Comparison of ENCODE assay signal across 1 cellular context in the genomic region with DNA sequence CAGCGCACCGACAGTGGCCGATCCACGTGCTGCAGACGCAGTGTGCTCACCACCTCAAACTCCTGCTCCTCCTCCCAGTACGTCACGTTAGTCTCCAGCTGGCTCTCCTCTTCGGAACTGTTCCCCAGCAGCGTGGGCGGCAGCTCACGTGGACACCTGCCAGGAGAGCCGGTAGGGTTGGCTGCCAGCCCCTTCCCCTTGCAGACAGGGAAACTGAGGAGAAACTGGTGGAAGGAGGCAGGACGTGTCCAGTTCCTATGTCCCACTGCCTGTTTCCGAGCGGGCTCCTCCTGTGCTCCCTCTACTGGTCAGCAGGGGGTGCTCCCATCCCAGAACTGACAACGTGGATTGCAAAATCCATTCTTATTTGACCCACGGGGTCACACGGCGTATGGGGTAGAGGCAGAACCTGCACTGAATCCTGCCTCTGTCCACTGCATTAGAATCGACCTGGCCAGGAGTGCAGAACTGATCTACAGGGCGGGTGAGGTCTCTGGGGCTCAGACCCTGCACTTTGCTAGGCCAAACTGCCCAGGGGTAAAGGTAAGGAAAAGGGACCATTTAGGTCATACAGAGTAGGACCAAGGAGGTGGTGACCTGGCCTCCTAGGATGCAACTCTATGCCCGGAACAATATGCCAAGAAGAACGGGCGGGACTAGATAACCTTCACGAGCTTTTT.
TF ChIP-seq lines count a peak whose summit lies in the region.

No MANE protein-coding gene starts in this region.

TF ChIP-seq in K562, 482 proteins besides CTCF, POLR2A, EP300 and RAD21 (continued from another document and continues in another):
- TF ChIP-seq, protein P1, sequence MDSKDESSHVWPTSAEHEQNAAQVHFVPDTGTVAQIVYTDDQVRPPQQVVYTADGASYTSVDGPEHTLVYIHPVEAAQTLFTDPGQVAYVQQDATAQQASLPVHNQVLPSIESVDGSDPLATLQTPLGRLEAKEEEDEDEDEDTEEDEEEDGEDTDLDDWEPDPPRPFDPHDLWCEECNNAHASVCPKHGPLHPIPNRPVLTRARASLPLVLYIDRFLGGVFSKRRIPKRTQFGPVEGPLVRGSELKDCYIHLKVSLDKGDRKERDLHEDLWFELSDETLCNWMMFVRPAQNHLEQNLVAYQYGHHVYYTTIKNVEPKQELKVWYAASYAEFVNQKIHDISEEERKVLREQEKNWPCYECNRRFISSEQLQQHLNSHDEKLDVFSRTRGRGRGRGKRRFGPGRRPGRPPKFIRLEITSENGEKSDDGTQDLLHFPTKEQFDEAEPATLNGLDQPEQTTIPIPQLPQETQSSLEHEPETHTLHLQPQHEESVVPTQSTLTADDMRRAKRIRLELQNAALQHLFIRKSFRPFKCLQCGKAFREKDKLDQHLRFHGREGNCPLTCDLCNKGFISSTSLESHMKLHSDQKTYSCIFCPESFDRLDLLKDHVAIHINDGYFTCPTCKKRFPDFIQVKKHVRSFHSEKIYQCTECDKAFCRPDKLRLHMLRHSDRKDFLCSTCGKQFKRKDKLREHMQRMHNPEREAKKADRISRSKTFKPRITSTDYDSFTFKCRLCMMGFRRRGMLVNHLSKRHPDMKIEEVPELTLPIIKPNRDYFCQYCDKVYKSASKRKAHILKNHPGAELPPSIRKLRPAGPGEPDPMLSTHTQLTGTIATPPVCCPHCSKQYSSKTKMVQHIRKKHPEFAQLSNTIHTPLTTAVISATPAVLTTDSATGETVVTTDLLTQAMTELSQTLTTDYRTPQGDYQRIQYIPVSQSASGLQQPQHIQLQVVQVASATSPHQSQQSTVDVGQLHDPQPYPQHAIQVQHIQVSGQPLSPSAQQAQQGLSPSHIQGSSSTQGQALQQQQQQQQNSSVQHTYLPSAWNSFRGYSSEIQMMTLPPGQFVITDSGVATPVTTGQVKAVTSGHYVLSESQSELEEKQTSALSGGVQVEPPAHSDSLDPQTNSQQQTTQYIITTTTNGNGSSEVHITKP (IDR thresholded peaks at IDR 0.05; ENCODE audit: partially characterized antibody), result no peak
- TF ChIP-seq, protein P2, sequence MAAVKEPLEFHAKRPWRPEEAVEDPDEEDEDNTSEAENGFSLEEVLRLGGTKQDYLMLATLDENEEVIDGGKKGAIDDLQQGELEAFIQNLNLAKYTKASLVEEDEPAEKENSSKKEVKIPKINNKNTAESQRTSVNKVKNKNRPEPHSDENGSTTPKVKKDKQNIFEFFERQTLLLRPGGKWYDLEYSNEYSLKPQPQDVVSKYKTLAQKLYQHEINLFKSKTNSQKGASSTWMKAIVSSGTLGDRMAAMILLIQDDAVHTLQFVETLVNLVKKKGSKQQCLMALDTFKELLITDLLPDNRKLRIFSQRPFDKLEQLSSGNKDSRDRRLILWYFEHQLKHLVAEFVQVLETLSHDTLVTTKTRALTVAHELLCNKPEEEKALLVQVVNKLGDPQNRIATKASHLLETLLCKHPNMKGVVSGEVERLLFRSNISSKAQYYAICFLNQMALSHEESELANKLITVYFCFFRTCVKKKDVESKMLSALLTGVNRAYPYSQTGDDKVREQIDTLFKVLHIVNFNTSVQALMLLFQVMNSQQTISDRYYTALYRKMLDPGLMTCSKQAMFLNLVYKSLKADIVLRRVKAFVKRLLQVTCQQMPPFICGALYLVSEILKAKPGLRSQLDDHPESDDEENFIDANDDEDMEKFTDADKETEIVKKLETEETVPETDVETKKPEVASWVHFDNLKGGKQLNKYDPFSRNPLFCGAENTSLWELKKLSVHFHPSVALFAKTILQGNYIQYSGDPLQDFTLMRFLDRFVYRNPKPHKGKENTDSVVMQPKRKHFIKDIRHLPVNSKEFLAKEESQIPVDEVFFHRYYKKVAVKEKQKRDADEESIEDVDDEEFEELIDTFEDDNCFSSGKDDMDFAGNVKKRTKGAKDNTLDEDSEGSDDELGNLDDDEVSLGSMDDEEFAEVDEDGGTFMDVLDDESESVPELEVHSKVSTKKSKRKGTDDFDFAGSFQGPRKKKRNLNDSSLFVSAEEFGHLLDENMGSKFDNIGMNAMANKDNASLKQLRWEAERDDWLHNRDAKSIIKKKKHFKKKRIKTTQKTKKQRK (IDR thresholded peaks at IDR 0.05; ENCODE audit: borderline replicate concordance, low read depth, low read length), result no peak
- TF ChIP-seq RFX1 (IDR thresholded peaks at IDR 0.05) (no peak), PPARD (CRISPR knock-in tag; IDR thresholded peaks at IDR 0.05) (no peak), DMBX1 (CRISPR knock-in tag; IDR thresholded peaks at IDR 0.05; ENCODE audit: borderline replicate concordance) (no peak), SOX6 (IDR thresholded peaks at IDR 0.05) (no peak), KAT7 (CRISPR knock-in tag; IDR thresholded peaks at IDR 0.05; ENCODE audit: borderline replicate concordance) (no peak), ZNF583 (CRISPR knock-in tag; IDR thresholded peaks at IDR 0.05) (no peak), HNRNPL (IDR thresholded peaks at IDR 0.05; ENCODE audit: low read depth, low read length) (no peak), ZNF589 (CRISPR knock-in tag; IDR thresholded peaks at IDR 0.05; ENCODE audit: low read depth) (no peak), TCF7 (IDR thresholded peaks at IDR 0.05; ENCODE audit: borderline replicate concordance) (no peak), RBM17 (IDR thresholded peaks at IDR 0.05; ENCODE audit: borderline replicate concordance, low read depth, low read length) (no peak), EP400 (IDR thresholded peaks at IDR 0.05) (no peak), ARID1B (IDR thresholded peaks at IDR 0.05) (no peak), HDAC3 (IDR thresholded peaks at IDR 0.05; ENCODE audit: borderline replicate concordance, partially characterized antibody) (no peak), LARP7 (IDR thresholded peaks at IDR 0.05) (no peak), ATF1 (CRISPR knock-in tag; IDR thresholded peaks at IDR 0.05) (no peak), ATF1 (tag; IDR thresholded peaks at IDR 0.05) (peak; percentile 82), CHD1 (IDR thresholded peaks at IDR 0.05; ENCODE audit: low read length) (no peak), ZNF561 (CRISPR knock-in tag; conservative IDR thresholded peaks at IDR 0.05) (no peak), HCFC1 (IDR thresholded peaks at IDR 0.05; ENCODE audit: low read depth, low read length) (no peak), XRCC5 (IDR thresholded peaks at IDR 0.05; ENCODE audit: low read depth, low read length) (peak; percentile 83; the same call in 1 of the 2 replicates), TBP (optimal IDR thresholded peaks at IDR 0.05; ENCODE audit: low read depth, low read length) (no peak), ERF (CRISPR knock-in tag; IDR thresholded peaks at IDR 0.05) (no peak), TEAD2 (tag; IDR thresholded peaks at IDR 0.05) (no peak), FOXJ2 (tag; IDR thresholded peaks at IDR 0.05) (no peak)
- TF ChIP-seq, protein P3, sequence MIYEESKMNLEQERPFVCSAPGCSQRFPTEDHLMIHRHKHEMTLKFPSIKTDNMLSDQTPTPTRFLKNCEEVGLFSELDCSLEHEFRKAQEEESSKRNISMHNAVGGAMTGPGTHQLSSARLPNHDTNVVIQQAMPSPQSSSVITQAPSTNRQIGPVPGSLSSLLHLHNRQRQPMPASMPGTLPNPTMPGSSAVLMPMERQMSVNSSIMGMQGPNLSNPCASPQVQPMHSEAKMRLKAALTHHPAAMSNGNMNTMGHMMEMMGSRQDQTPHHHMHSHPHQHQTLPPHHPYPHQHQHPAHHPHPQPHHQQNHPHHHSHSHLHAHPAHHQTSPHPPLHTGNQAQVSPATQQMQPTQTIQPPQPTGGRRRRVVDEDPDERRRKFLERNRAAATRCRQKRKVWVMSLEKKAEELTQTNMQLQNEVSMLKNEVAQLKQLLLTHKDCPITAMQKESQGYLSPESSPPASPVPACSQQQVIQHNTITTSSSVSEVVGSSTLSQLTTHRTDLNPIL (CRISPR knock-in tag; IDR thresholded peaks at IDR 0.05), result no peak
- TF ChIP-seq, protein P4, sequence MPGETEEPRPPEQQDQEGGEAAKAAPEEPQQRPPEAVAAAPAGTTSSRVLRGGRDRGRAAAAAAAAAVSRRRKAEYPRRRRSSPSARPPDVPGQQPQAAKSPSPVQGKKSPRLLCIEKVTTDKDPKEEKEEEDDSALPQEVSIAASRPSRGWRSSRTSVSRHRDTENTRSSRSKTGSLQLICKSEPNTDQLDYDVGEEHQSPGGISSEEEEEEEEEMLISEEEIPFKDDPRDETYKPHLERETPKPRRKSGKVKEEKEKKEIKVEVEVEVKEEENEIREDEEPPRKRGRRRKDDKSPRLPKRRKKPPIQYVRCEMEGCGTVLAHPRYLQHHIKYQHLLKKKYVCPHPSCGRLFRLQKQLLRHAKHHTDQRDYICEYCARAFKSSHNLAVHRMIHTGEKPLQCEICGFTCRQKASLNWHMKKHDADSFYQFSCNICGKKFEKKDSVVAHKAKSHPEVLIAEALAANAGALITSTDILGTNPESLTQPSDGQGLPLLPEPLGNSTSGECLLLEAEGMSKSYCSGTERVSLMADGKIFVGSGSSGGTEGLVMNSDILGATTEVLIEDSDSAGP (CRISPR knock-in tag; IDR thresholded peaks at IDR 0.05), result 0 out of 2 replicates have a peak, but pooled peaks have one; percentile 49
- TF ChIP-seq, protein P5, sequence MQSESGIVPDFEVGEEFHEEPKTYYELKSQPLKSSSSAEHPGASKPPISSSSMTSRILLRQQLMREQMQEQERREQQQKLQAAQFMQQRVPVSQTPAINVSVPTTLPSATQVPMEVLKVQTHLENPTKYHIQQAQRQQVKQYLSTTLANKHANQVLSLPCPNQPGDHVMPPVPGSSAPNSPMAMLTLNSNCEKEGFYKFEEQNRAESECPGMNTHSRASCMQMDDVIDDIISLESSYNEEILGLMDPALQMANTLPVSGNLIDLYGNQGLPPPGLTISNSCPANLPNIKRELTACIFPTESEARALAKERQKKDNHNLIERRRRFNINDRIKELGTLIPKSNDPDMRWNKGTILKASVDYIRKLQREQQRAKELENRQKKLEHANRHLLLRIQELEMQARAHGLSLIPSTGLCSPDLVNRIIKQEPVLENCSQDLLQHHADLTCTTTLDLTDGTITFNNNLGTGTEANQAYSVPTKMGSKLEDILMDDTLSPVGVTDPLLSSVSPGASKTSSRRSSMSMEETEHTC (IDR thresholded peaks at IDR 0.05), result no peak
- TF ChIP-seq, protein P6, sequence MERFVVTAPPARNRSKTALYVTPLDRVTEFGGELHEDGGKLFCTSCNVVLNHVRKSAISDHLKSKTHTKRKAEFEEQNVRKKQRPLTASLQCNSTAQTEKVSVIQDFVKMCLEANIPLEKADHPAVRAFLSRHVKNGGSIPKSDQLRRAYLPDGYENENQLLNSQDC (CRISPR knock-in tag; IDR thresholded peaks at IDR 0.05), result no peak
- TF ChIP-seq, protein P7, sequence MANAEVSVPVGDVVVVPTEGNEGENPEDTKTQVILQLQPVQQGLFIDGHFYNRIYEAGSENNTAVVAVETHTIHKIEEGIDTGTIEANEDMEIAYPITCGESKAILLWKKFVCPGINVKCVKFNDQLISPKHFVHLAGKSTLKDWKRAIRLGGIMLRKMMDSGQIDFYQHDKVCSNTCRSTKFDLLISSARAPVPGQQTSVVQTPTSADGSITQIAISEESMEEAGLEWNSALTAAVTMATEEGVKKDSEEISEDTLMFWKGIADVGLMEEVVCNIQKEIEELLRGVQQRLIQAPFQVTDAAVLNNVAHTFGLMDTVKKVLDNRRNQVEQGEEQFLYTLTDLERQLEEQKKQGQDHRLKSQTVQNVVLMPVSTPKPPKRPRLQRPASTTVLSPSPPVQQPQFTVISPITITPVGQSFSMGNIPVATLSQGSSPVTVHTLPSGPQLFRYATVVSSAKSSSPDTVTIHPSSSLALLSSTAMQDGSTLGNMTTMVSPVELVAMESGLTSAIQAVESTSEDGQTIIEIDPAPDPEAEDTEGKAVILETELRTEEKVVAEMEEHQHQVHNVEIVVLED (CRISPR knock-in tag; IDR thresholded peaks at IDR 0.05), result no peak
- TF ChIP-seq, protein P8, sequence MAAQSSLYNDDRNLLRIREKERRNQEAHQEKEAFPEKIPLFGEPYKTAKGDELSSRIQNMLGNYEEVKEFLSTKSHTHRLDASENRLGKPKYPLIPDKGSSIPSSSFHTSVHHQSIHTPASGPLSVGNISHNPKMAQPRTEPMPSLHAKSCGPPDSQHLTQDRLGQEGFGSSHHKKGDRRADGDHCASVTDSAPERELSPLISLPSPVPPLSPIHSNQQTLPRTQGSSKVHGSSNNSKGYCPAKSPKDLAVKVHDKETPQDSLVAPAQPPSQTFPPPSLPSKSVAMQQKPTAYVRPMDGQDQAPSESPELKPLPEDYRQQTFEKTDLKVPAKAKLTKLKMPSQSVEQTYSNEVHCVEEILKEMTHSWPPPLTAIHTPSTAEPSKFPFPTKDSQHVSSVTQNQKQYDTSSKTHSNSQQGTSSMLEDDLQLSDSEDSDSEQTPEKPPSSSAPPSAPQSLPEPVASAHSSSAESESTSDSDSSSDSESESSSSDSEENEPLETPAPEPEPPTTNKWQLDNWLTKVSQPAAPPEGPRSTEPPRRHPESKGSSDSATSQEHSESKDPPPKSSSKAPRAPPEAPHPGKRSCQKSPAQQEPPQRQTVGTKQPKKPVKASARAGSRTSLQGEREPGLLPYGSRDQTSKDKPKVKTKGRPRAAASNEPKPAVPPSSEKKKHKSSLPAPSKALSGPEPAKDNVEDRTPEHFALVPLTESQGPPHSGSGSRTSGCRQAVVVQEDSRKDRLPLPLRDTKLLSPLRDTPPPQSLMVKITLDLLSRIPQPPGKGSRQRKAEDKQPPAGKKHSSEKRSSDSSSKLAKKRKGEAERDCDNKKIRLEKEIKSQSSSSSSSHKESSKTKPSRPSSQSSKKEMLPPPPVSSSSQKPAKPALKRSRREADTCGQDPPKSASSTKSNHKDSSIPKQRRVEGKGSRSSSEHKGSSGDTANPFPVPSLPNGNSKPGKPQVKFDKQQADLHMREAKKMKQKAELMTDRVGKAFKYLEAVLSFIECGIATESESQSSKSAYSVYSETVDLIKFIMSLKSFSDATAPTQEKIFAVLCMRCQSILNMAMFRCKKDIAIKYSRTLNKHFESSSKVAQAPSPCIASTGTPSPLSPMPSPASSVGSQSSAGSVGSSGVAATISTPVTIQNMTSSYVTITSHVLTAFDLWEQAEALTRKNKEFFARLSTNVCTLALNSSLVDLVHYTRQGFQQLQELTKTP (IDR thresholded peaks at IDR 0.05; ENCODE audit: low read depth in 1 of 2, partially characterized antibody in 2 of 2), result no peak
- TF ChIP-seq, protein P9, sequence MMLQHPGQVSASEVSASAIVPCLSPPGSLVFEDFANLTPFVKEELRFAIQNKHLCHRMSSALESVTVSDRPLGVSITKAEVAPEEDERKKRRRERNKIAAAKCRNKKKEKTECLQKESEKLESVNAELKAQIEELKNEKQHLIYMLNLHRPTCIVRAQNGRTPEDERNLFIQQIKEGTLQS (IDR thresholded peaks at IDR 0.05), result no peak
- TF ChIP-seq, protein P9 (CRISPR knock-in tag; conservative IDR thresholded peaks at IDR 0.05), result no peak
- TF ChIP-seq, protein P10, sequence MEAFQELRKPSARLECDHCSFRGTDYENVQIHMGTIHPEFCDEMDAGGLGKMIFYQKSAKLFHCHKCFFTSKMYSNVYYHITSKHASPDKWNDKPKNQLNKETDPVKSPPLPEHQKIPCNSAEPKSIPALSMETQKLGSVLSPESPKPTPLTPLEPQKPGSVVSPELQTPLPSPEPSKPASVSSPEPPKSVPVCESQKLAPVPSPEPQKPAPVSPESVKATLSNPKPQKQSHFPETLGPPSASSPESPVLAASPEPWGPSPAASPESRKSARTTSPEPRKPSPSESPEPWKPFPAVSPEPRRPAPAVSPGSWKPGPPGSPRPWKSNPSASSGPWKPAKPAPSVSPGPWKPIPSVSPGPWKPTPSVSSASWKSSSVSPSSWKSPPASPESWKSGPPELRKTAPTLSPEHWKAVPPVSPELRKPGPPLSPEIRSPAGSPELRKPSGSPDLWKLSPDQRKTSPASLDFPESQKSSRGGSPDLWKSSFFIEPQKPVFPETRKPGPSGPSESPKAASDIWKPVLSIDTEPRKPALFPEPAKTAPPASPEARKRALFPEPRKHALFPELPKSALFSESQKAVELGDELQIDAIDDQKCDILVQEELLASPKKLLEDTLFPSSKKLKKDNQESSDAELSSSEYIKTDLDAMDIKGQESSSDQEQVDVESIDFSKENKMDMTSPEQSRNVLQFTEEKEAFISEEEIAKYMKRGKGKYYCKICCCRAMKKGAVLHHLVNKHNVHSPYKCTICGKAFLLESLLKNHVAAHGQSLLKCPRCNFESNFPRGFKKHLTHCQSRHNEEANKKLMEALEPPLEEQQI (IDR thresholded peaks at IDR 0.05), result no peak
